ENCODE assay signal across 8 cellular contexts in the genomic region with DNA sequence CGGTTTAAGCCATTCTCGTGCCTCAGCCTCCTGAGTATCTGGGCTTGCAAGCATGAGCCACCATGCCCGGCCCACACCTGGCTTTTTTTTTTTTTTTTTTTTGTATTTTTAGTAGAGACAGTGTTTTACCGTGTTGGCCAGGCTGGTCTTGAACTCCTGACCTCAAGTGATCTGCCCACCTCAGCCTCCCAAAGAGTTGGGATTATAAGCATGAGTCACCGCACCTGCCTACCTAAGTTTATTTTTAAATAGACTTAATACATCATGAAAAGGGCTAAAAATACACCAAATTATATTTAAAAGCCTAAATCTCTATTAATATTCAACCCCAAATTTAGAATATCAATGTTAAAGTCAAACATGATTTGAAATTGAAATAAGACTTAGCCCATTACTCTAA.
"Had no signal": no experiment of that assay in that cellular context is flagged by ENCODE, and none has a peak within 500 bp of the region (broad histone marks: within the 10 kb centered on the region; RNA-seq: fewer than 3 reads in every experiment).

No MANE protein-coding gene starts in this region.

- H3K27ac ChIP-seq: HL-60 had no signal

- H3K4me1 Mint-ChIP-seq: IgD-negative memory B cell had no signal

- H3K4me3 Mint-ChIP-seq: IgD-negative memory B cell had no signal

- ATAC-seq: HepG2, K562 had no signal

- H3K27me3 Mint-ChIP-seq: IgD-negative memory B cell had no signal

- H3K36me3 Mint-ChIP-seq: IgD-negative memory B cell had no signal

- H3K4me3 ChIP-seq: K562 had no signal

- H3K27ac Mint-ChIP-seq: IgD-negative memory B cell had no signal

- FAIRE-seq: HepG2, HTR-8/SVneo, K562 had no signal

- DNase-seq: IMR-90, KBM-7, KG1 had no signal
